Comparison of ENCODE assay signal across 8 cellular contexts in the genomic region with DNA sequence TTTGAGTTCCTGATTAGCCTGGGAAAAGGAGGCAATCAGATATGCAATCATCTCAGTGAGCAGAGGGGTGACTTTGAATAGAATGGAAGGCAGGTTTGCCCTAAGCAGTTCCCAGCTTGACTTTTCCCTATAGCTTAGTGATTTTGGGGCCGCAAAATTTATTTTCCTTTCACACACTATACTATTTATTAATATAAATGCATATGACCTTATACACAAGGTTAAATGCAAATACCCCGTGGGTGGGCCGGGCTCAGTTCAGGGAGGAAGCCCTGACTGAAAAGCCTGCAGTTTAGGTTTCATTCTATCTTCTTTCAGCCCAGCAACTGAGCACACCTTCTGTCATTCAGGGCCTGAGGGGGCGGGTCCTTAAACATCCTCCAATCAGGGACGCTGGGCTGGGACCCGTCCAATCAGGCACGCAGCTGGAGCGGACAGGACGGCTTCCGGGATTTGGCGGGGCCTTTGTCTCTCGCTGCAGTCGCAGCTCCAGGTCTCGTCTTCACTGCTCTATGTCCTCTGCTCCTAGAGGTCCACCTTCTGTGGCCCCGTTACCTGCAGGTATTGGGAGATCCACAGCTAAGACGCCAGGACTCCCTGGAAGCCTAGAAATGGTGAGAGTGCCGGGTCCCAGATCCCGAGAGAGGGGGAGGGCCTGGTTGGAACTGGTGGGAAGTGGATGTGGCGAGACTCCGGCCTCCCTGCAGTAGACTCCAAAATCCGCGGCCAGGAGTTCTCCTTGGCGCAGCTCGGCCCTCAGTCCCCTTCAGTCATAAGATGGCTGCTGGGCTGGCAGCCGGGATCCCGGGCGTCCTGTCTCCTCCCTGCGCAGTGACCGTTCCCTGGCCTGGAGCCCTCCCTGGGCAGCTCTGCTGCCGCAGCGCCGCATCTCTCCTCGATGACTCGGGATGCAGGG. TPM values are rescaled to one million over a fixed set of nuclear protein-coding genes. Genes with fewer than 3 reads are reported as not detected.
DNase-seq lines count a peak whose midpoint lies in the region; ATAC-seq lines count a peak whose summit lies in the region.

A gene (plus strand): TSS at position 468 of the 916 bp plus-strand sequence. CDS start 45 bp downstream, at position 513.

- H3K9ac ChIP-seq in muscle layer of colon (ENCODE audit: low read length): peak within 1 kb of the TSS; percentile 50

- peak; percentile 99 for ATAC-seq in GM21576 (IDR thresholded peaks at IDR 0.05; ENCODE audit: unreplicated experiment)

- no peaks in the 10 kb centered on the region for H3K9me3 ChIP-seq in esophagus (ENCODE audit: control insufficient read depth in 2 of 2, insufficient read depth in 1 of 2, low read depth in 1 of 2, low read length in 1 of 2)
- no peaks in the 10 kb centered on the region for H3K9me3 ChIP-seq in muscle layer of colon (ENCODE audit: low read length)

- peaks cover 0 to 2% of the 10 kb centered on the region in 2 donors for H3K4me1 ChIP-seq in esophagus (ENCODE audit: control insufficient read depth in 2 of 2, insufficient read depth in 2 of 2, low read length in 1 of 2)
- no peaks in the 10 kb centered on the region for H3K4me1 ChIP-seq in muscle layer of colon (ENCODE audit: insufficient read depth, low read length)

- H3K4me3 ChIP-seq in esophagus (ENCODE audit: low read depth in 1 of 2, low read length in 2 of 2): peak within 1 kb of the TSS; percentile 76 to 91
- peak within 1 kb of the TSS; percentile 59 to 78 for H3K4me3 ChIP-seq in muscle layer of colon (ENCODE audit: low read depth in 1 of 2, low read length in 2 of 2)

- DNase-seq in DMS153 (lab: John Stamatoyannopoulos, UW) (peak; percentile 85), OCI-M1 (lab: John Stamatoyannopoulos, UW) (peak; percentile 99), activated T-cell treated with anti-CD3 and anti-CD28 coated beads for 48 hours (ENCODE audit: low read depth) (peak; percentile 84)
- peak; percentile 73 to 77 for DNase-seq in stimulated activated CD8-positive, alpha-beta memory T cell treated with anti-CD3 and anti-CD28 coated beads, Interleukin-7, amount 100 ng/mL, for 1 hour (ENCODE audit: low read depth in 2 of 2)

- peaks cover 0 to 3% (median 0%) of the 10 kb centered on the region in 3 donors for H3K9me3 Mint-ChIP-seq in IgD-negative memory B cell

- H3K27ac Mint-ChIP-seq in IgD-negative memory B cell: peak within 1 kb of the TSS; percentile 81 to 96 (median 87)

- H3K36me3 Mint-ChIP-seq in IgD-negative memory B cell: peaks cover 1% of the 10 kb centered on the region

- 0 to 1% methylated on average over 34 of the region's 34 CpGs for WGBS in esophagus, 2 donors

- H3K4me1 Mint-ChIP-seq in IgD-negative memory B cell: peaks cover 27 to 37% (median 35%) of the 10 kb centered on the region in 3 donors

- H3K4me3 Mint-ChIP-seq in IgD-negative memory B cell: peak within 1 kb of the TSS; percentile 95 to 99 (median 98)

- H3K27ac ChIP-seq in esophagus (ENCODE audit: low read depth in 2 of 2, low read length in 1 of 2) (peak within 1 kb of the TSS; percentile 54 to 92), muscle layer of colon (ENCODE audit: low read depth, low read length) (peak within 1 kb of the TSS; percentile 70)

- H3K36me3 ChIP-seq in esophagus (ENCODE audit: control insufficient read depth in 2 of 2, insufficient read depth in 2 of 2, low read length in 1 of 2): no peaks in the 10 kb centered on the region
- no peaks in the 10 kb centered on the region for H3K36me3 ChIP-seq in muscle layer of colon (ENCODE audit: insufficient read depth, low read length)

- no peaks in the 10 kb centered on the region for H3K27me3 Mint-ChIP-seq in IgD-negative memory B cell

- no peaks in the 10 kb centered on the region for H3K27me3 ChIP-seq in esophagus (ENCODE audit: control insufficient read depth in 1 of 2, insufficient read depth in 2 of 2, low read length in 2 of 2)
- H3K27me3 ChIP-seq in muscle layer of colon (ENCODE audit: control insufficient read depth in 1 of 2, insufficient read depth in 2 of 2, low read length in 2 of 2): no peaks in the 10 kb centered on the region

RNA-seq across cellular contexts. Expression of the gene that starts here (rescaled TPM):
- polyA plus RNA-seq in IgD-negative memory B cell (7.8 TPM), esophagus (10 to 100 TPM in 1 of 2 donors, 1 to 10 TPM in 1; 5.8 to 24.5 TPM)

Comparison
In these comparisons a context has a peak if more than half of its experiments do, and no peak if none do; other contexts are left out.
1. Peak in every context shown above with its lines: DNase-seq, ATAC-seq, H3K4me3 ChIP-seq and H3K27ac ChIP-seq.